ENCODE assay signal across 10 cellular contexts in genomic region chr19:18225702-18226468, GRCh38. TPM values are rescaled to one million over a fixed set of nuclear protein-coding genes. Genes with fewer than 3 reads are reported as not detected.
DNase-seq lines count a peak whose midpoint lies in the region; ATAC-seq and TF ChIP-seq lines count a peak whose summit lies in the region.
"Had no signal": no experiment of that assay in that cellular context is flagged by ENCODE, and none has a peak within 500 bp of the region (broad histone marks: within the 10 kb centered on the region; RNA-seq: fewer than 3 reads in every experiment).

Gene PDE4C, minus strand, starts transcription at chr19:18226438. Its CDS starts 23 bp downstream, at chr19:18226415.

- H2AFZ ChIP-seq in neural cell (ENCODE audit: low read depth, low read length) = no peak within 1 kb of the TSS

- no peak within 1 kb of the TSS for H3K27ac ChIP-seq in neural cell (ENCODE audit: low read length)
- H3K27ac ChIP-seq: suprapubic skin had no signal

- H3F3A ChIP-seq in neural cell (ENCODE audit: insufficient read depth, low read length, poor library complexity, severe bottlenecking) = no peaks in the 10 kb centered on the region

- no peak within 1 kb of the TSS for H3K4me3 ChIP-seq in neural cell (ENCODE audit: low read length)

- no peak within 1 kb of the TSS for H3K4me2 ChIP-seq in neural cell (ENCODE audit: low read length)

- H3K27ac Mint-ChIP-seq in IgD-negative memory B cell = peak within 1 kb of the TSS in 2 of 3 donors; percentile 67 to 74

- ATAC-seq in GM19463 (IDR thresholded peaks at IDR 0.05; ENCODE audit: unreplicated experiment) (no peak), HG03045 (IDR thresholded peaks at IDR 0.05; ENCODE audit: unreplicated experiment) (no peak)

- H3K79me2 ChIP-seq in neural cell (replicated peaks; ENCODE audit: insufficient read depth, low read length) = no peaks in the 10 kb centered on the region

- peak within 1 kb of the TSS in 2 of 4 donors; percentile 49 to 84 for H3K4me3 Mint-ChIP-seq in IgD-negative memory B cell

- no peak for TF ChIP-seq CTCF in neural cell (IDR thresholded peaks at IDR 0.05; ENCODE audit: poor library complexity, severe bottlenecking)

- H3K9me2 ChIP-seq in neural cell (ENCODE audit: insufficient read depth, low read length) = no peaks in the 10 kb centered on the region

- H4K20me1 ChIP-seq in neural cell (ENCODE audit: insufficient read depth) = no peaks in the 10 kb centered on the region

- no peaks in the 10 kb centered on the region for H3K9me3 Mint-ChIP-seq in IgD-negative memory B cell

- H3K36me3 Mint-ChIP-seq in IgD-negative memory B cell = no peaks in the 10 kb centered on the region

- H3K27me3 Mint-ChIP-seq in IgD-negative memory B cell = peaks cover 55% of the 10 kb centered on the region

- no peaks in the 10 kb centered on the region for H3K9me3 ChIP-seq in neural cell (ENCODE audit: low read length)
- H3K9me3 ChIP-seq: pancreas, suprapubic skin had no signal

- peak within 1 kb of the TSS; percentile 34 for H3K9ac ChIP-seq in neural cell (ENCODE audit: low read length)

- no peak for TF ChIP-seq EP300 in neural cell (conservative IDR thresholded peaks at IDR 0.05; ENCODE audit: poor library complexity, severe bottlenecking)

- H3K4me1 Mint-ChIP-seq in IgD-negative memory B cell = peaks cover 11 to 27% (median 12%) of the 10 kb centered on the region in 3 donors

- H3K36me3 ChIP-seq in neural cell (ENCODE audit: insufficient read depth, low read length) = no peaks in the 10 kb centered on the region
- H3K36me3 ChIP-seq: pancreas, suprapubic skin had no signal

- DNase-seq in DMS 273 treated with DMSO at 0.1 percent for 48 hours (lab: John Stamatoyannopoulos, UW) (peak; percentile 46), ecto neural progenitor cell (ENCODE audit: low spot score) (peak; percentile 55), iPS-NIHi11 (ENCODE audit: low spot score) (no peak), globus pallidus (ENCODE audit: low spot score) (no peak)

- peaks cover 36% of the 10 kb centered on the region for H3K27me3 ChIP-seq in neural cell (ENCODE audit: insufficient read depth, low read depth, low read length)
- H3K27me3 ChIP-seq: pancreas had no signal

- TF ChIP-seq RAD21 in neural cell (conservative IDR thresholded peaks at IDR 0.05) = no peak

TF ChIP-seq in neural cell, 6 proteins besides CTCF, POLR2A, EP300 and RAD21:
- TF ChIP-seq EZH2 (IDR thresholded peaks at IDR 0.05; ENCODE audit: borderline replicate concordance, insufficient read depth, low read length, poor library complexity, severe bottlenecking) (no peak), POLR2AphosphoS5 (IDR thresholded peaks at IDR 0.05) (no peak), SMC3 (conservative IDR thresholded peaks at IDR 0.05; ENCODE audit: poor library complexity) (no peak), MXI1 (conservative IDR thresholded peaks at IDR 0.05; ENCODE audit: poor library complexity, severe bottlenecking) (no peak), REST (IDR thresholded peaks at IDR 0.05; ENCODE audit: borderline replicate concordance) (no peak)
TF ChIP-seq in neural cell: peak in this region for 0.

RNA-seq across cellular contexts. Expression of gene PDE4C, which starts in this region (rescaled TPM):
- polyA plus RNA-seq in IgD-negative memory B cell (not detected), neural cell (1.6 and 2.6 TPM in 2 replicates)
- 0.24 and 0.93 TPM in 2 replicates for polyA minus RNA-seq in neural cell

Comparison
In these comparisons a context has a peak if more than half of its experiments do, and no peak if none do; other contexts are left out.
1. DNase-seq: peak in DMS 273 treated with DMSO at 0.1 percent for 48 hours (single experiment) and ecto neural progenitor cell (single experiment); none in iPS-NIHi11 (single experiment) and globus pallidus (single experiment).